In genomic region chr21:45615145-45615711, GRCh38 we compare ENCODE assay signal across 7 cellular contexts. TPM values are rescaled to one million over a fixed set of nuclear protein-coding genes. Genes with fewer than 3 reads are reported as not detected.
DNase-seq lines count a peak whose midpoint lies in the region; ATAC-seq lines count a peak whose summit lies in the region.

No MANE protein-coding gene starts in this region.

- H3K36me3 Mint-ChIP-seq in central memory CD8-positive, alpha-beta T cell (ENCODE audit: insufficient read depth) = peaks cover 7% of the 10 kb centered on the region

- no peaks in the 10 kb centered on the region for H3K9me3 Mint-ChIP-seq in central memory CD8-positive, alpha-beta T cell

- peak overlapping the region; percentile 72 for H3K4me3 Mint-ChIP-seq in central memory CD8-positive, alpha-beta T cell

- intact Hi-C loops in left ventricle myocardium superior (cut with micrococcal nuclease) = no loop called here

- peak; percentile 74 to 87 for DNase-seq in central memory CD8-positive, alpha-beta T cell (ENCODE audit: low spot score in 2 of 2)
- DNase-seq in stimulated activated CD4-positive, alpha-beta T cell treated with anti-CD3 and anti-CD28 coated beads, Interleukin-2, amount 100 ng/mL, for 48 hours = peak; percentile 63 to 66
- no peak for DNase-seq in NCI-H226
- DNase-seq in left ventricle myocardium superior = no peak

- H3K27me3 Mint-ChIP-seq in central memory CD8-positive, alpha-beta T cell = peaks cover 25% of the 10 kb centered on the region

- ATAC-seq in HG02678 (IDR thresholded peaks at IDR 0.05; ENCODE audit: unreplicated experiment) (peak; percentile 52), HG03196 (IDR thresholded peaks at IDR 0.05; ENCODE audit: unreplicated experiment) (no peak), left ventricle myocardium superior (no peak)
- ATAC-seq in activated CD4-positive, CD25-positive, alpha-beta regulatory T cell treated with anti-CD3 and anti-CD28 coated beads, Interleukin-2, amount 50 U/mL, for 24 hours = peak; percentile 97 to 98
- peak; percentile 95 for ATAC-seq in central memory CD8-positive, alpha-beta T cell (replicated peaks; ENCODE audit: extremely low read depth, poor library complexity, severe bottlenecking)

- peak overlapping the region; percentile 95 for H3K27ac Mint-ChIP-seq in central memory CD8-positive, alpha-beta T cell (ENCODE audit: low read depth)

- peaks cover 24% of the 10 kb centered on the region for H3K4me1 Mint-ChIP-seq in central memory CD8-positive, alpha-beta T cell

RNA-seq across cellular contexts. Expression of gene PCBP3, which starts 28.3 kb away (rescaled TPM):
- total RNA-seq in left ventricle myocardium superior = 2.7 TPM

Comparison
In these comparisons a context has a peak if more than half of its experiments do, and no peak if none do; other contexts are left out.
1. ATAC-seq: peak in HG02678 (single experiment), activated CD4-positive, CD25-positive, alpha-beta regulatory T cell treated with anti-CD3 and anti-CD28 coated beads, Interleukin-2, amount 50 U/mL, for 24 hours (2 of 2) and central memory CD8-positive, alpha-beta T cell (single experiment); none in HG03196 (single experiment) and left ventricle myocardium superior (single experiment).
2. DNase-seq: peak in central memory CD8-positive, alpha-beta T cell (2 of 2) and stimulated activated CD4-positive, alpha-beta T cell treated with anti-CD3 and anti-CD28 coated beads, Interleukin-2, amount 100 ng/mL, for 48 hours (2 of 2); none in NCI-H226 (single experiment) and left ventricle myocardium superior (single experiment).